Comparison of ENCODE assay signal across 9 cellular contexts in the genomic region with DNA sequence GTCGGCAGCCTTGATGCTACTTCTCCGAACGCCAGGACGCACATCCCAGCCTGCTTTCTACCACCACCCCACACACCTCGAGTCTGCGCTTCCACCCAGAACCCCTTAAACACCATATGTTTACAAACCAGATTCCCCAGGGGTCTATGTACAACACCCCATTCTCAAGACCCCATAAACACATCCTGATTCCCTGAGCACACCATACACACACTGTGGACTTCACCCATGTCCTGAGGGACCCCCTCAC. TPM values are rescaled to one million over a fixed set of nuclear protein-coding genes. Genes with fewer than 3 reads are reported as not detected.
DNase-seq lines count a peak whose midpoint lies in the region; ATAC-seq and TF ChIP-seq lines count a peak whose summit lies in the region.
"Had no signal": no experiment of that assay in that cellular context is flagged by ENCODE, and none has a peak within 500 bp of the region (broad histone marks: within the 10 kb centered on the region; RNA-seq: fewer than 3 reads in every experiment).

No MANE protein-coding gene starts in this region.

- CTCF ChIA-PET in activated naive CD4-positive, alpha-beta T cell treated with anti-CD3 and anti-CD28 coated beads for 36 hours (lab: Charles Lee) = interaction anchor here (0.6 to 1.0 kb wide), 3 partner anchors 8 to 57 kb away, joined by 3 to 5 read pairs (median 3); no protein-coding TSS in a partner anchor

- no peak for ATAC-seq in central memory CD8-positive, alpha-beta T cell (replicated peaks; ENCODE audit: extremely low read depth, poor library complexity, severe bottlenecking)
- ATAC-seq in upper lobe of right lung (no peak), HG02885 (IDR thresholded peaks at IDR 0.05; ENCODE audit: poor library complexity, unreplicated experiment) (no peak)

- H3K27ac ChIP-seq in mucosa of rectum (ENCODE audit: low read depth in 2 of 2, low read length in 2 of 2) = no peak overlapping the region
- no peak overlapping the region for H3K27ac ChIP-seq in upper lobe of right lung

- DNase-seq in activated naive CD4-positive, alpha-beta T cell treated with anti-CD3 and anti-CD28 coated beads for 36 hours = no peak
- no peak for DNase-seq in activated naive CD4-positive, alpha-beta T cell treated with Interleukin-2 at 50 U/mL for 16 hours
- no peak for DNase-seq in central memory CD8-positive, alpha-beta T cell (ENCODE audit: low spot score in 2 of 2)
- DNase-seq in upper lobe of right lung (no peak), C1 segment of cervical spinal cord (lab: John Stamatoyannopoulos, UW) (no peak), kidney glomerular epithelial cell (lab: John Stamatoyannopoulos, UW) (no peak)
- DNase-seq: stimulated activated CD4-positive, alpha-beta T cell treated with anti-CD3 and anti-CD28 coated beads, Interleukin-1b, Interleukin-23, amount 100 ng/mL, for 48 hours had no signal

- peak overlapping the region; percentile 71 for H3K4me3 Mint-ChIP-seq in activated naive CD4-positive, alpha-beta T cell treated with anti-CD3 and anti-CD28 coated beads for 36 hours
- H3K4me3 Mint-ChIP-seq in central memory CD8-positive, alpha-beta T cell = peak overlapping the region; percentile 39

- no peak overlapping the region for H3K27ac Mint-ChIP-seq in activated naive CD4-positive, alpha-beta T cell treated with anti-CD3 and anti-CD28 coated beads for 36 hours
- peak overlapping the region; percentile 2 for H3K27ac Mint-ChIP-seq in central memory CD8-positive, alpha-beta T cell (ENCODE audit: low read depth)

- H3K4me1 Mint-ChIP-seq in activated naive CD4-positive, alpha-beta T cell treated with anti-CD3 and anti-CD28 coated beads for 36 hours (ENCODE audit: low read depth) = peaks cover 4% of the 10 kb centered on the region
- H3K4me1 Mint-ChIP-seq in central memory CD8-positive, alpha-beta T cell = peaks cover 13% of the 10 kb centered on the region

- H3K4me1 ChIP-seq in mucosa of rectum (ENCODE audit: control insufficient read depth in 2 of 2, insufficient read depth in 2 of 2, low read length in 2 of 2) = peaks cover 0 to 3% of the 10 kb centered on the region in 2 donors
- H3K4me1 ChIP-seq in upper lobe of right lung = peaks cover 7% of the 10 kb centered on the region

- H3K27me3 Mint-ChIP-seq in activated naive CD4-positive, alpha-beta T cell treated with anti-CD3 and anti-CD28 coated beads for 36 hours (ENCODE audit: low read depth) = peaks cover 4% of the 10 kb centered on the region
- no peaks in the 10 kb centered on the region for H3K27me3 Mint-ChIP-seq in central memory CD8-positive, alpha-beta T cell

- intact Hi-C loops in activated naive CD4-positive, alpha-beta T cell treated with anti-CD3 and anti-CD28 coated beads for 36 hours (cut with micrococcal nuclease) = no loop called here
- intact Hi-C loops in upper lobe of right lung (cut with DNase I) = no loop called here

- H3K27me3 ChIP-seq in mucosa of rectum (ENCODE audit: control insufficient read depth in 2 of 2, insufficient read depth in 2 of 2, low read length in 2 of 2) (peaks cover 4 to 5% of the 10 kb centered on the region in 2 donors), upper lobe of right lung (no peaks in the 10 kb centered on the region)

- H3K9me3 Mint-ChIP-seq in activated naive CD4-positive, alpha-beta T cell treated with anti-CD3 and anti-CD28 coated beads for 36 hours = no peaks in the 10 kb centered on the region
- no peaks in the 10 kb centered on the region for H3K9me3 Mint-ChIP-seq in central memory CD8-positive, alpha-beta T cell

- H3K4me3 ChIP-seq in mucosa of rectum (ENCODE audit: low read length in 2 of 2) (peak overlapping the region; percentile 47 to 70), upper lobe of right lung (peak overlapping the region; percentile 69)

- no peaks in the 10 kb centered on the region for H3K36me3 Mint-ChIP-seq in activated naive CD4-positive, alpha-beta T cell treated with anti-CD3 and anti-CD28 coated beads for 36 hours (ENCODE audit: low read depth)
- no peaks in the 10 kb centered on the region for H3K36me3 Mint-ChIP-seq in central memory CD8-positive, alpha-beta T cell (ENCODE audit: insufficient read depth)

- H3K36me3 ChIP-seq in mucosa of rectum (ENCODE audit: control insufficient read depth in 2 of 2, insufficient read depth in 2 of 2, low read length in 2 of 2) = no peaks in the 10 kb centered on the region
- no peaks in the 10 kb centered on the region for H3K36me3 ChIP-seq in upper lobe of right lung

- peak overlapping the region; percentile 8 to 60 for H3K9ac ChIP-seq in mucosa of rectum (ENCODE audit: low read depth in 1 of 2, low read length in 2 of 2)

- TF ChIP-seq CTCF in upper lobe of right lung (IDR thresholded peaks at IDR 0.05) = no peak

- H3K9me3 ChIP-seq in mucosa of rectum (ENCODE audit: control insufficient read depth in 2 of 2, low read length in 2 of 2) = no peaks in the 10 kb centered on the region
- no peaks in the 10 kb centered on the region for H3K9me3 ChIP-seq in upper lobe of right lung

RNA-seq across cellular contexts. Expression of gene TTC7B, which starts 0.7 kb away (rescaled TPM):
- total RNA-seq in activated naive CD4-positive, alpha-beta T cell treated with anti-CD3 and anti-CD28 coated beads for 36 hours = 1 to 10 TPM; 5.6 to 6.5 TPM
- total RNA-seq in upper lobe of right lung = 41.5 TPM
